ENCODE assay signal across 11 cellular contexts in genomic region chr20:25041813-25042530, GRCh38. TPM values are rescaled to one million over a fixed set of nuclear protein-coding genes. Genes with fewer than 3 reads are reported as not detected.
A peak's percentile ranks its signal among the peaks of the same experiment; 100 is the strongest.
DNase-seq lines count a peak whose midpoint lies in the region; ATAC-seq and TF ChIP-seq lines count a peak whose summit lies in the region.
"Had no signal": no experiment of that assay in that cellular context is flagged by ENCODE, and none has a peak within 500 bp of the region (broad histone marks: within the 10 kb centered on the region; RNA-seq: fewer than 3 reads in every experiment).

No MANE protein-coding gene starts in this region.

- no peak for TF ChIP-seq CTCF in HL-60 (IDR thresholded peaks at IDR 0.05; ENCODE audit: insufficient read depth, low read length)
- TF ChIP-seq CTCF in stomach (IDR thresholded peaks at IDR 0.05): no peak

- WGBS in stomach, 5 donors: 85 to 91% (median 91%) methylated on average over 15 to 21 of the region's 21 CpGs

- peak overlapping the region; percentile 92 for H3K27ac Mint-ChIP-seq in activated naive CD8-positive, alpha-beta T cell treated with anti-CD3 and anti-CD28 coated beads, Interleukin-2, amount 10 ng/mL, durations not matched to agents 7 days and 5 days

- no peaks in the 10 kb centered on the region for H3K27me3 Mint-ChIP-seq in activated naive CD8-positive, alpha-beta T cell treated with anti-CD3 and anti-CD28 coated beads, Interleukin-2, amount 10 ng/mL, durations not matched to agents 7 days and 5 days

- H3K9me3 ChIP-seq in stomach: no peaks in the 10 kb centered on the region

- no peak overlapping the region for H3K4me3 Mint-ChIP-seq in activated naive CD8-positive, alpha-beta T cell treated with anti-CD3 and anti-CD28 coated beads, Interleukin-2, amount 10 ng/mL, durations not matched to agents 7 days and 5 days

- H3K4me1 Mint-ChIP-seq in activated naive CD8-positive, alpha-beta T cell treated with anti-CD3 and anti-CD28 coated beads, Interleukin-2, amount 10 ng/mL, durations not matched to agents 7 days and 5 days: peaks cover 28% of the 10 kb centered on the region

- POLR2A ChIA-PET in activated naive CD8-positive, alpha-beta T cell treated with anti-CD3 and anti-CD28 coated beads, Interleukin-2, amount 10 ng/mL, durations not matched to agents 7 days and 5 days (lab: Charles Lee): interaction anchor here (0.7 kb wide), 1 partner anchor 16 kb away, joined by 3 read pairs; the partner anchor contains the start of gene ACSS1

- H3K27ac ChIP-seq in HL-60 (replicated peaks): peak overlapping the region; percentile 76; the same call in 1 of the 2 replicates
- peak overlapping the region; percentile 88 for H3K27ac ChIP-seq in layer of hippocampus (ENCODE audit: low read depth, low read length)
- H3K27ac ChIP-seq in stomach: peak overlapping the region; percentile 45 to 86 (median 68)

- H3K9me3 Mint-ChIP-seq in activated naive CD8-positive, alpha-beta T cell treated with anti-CD3 and anti-CD28 coated beads, Interleukin-2, amount 10 ng/mL, durations not matched to agents 7 days and 5 days: no peaks in the 10 kb centered on the region

- intact Hi-C loops in stomach (cut with DNase I; ENCODE audit: low total_unique reads): no loop called here

- no peak for ATAC-seq in activated naive CD8-positive, alpha-beta T cell treated with anti-CD3 and anti-CD28 coated beads, Interleukin-2, amount 10 ng/mL, durations not matched to agents 7 days and 5 days (ENCODE audit: low read depth)
- ATAC-seq in activated CD4-positive, CD25-positive, alpha-beta regulatory T cell treated with anti-CD3 and anti-CD28 coated beads, Interleukin-2, amount 50 U/mL, for 24 hours: no peak
- ATAC-seq in HG03280 (IDR thresholded peaks at IDR 0.05; ENCODE audit: unreplicated experiment) (no peak), GM21423 (IDR thresholded peaks at IDR 0.05; ENCODE audit: unreplicated experiment) (no peak)

- no peak for TF ChIP-seq POLR2A in stomach (IDR thresholded peaks at IDR 0.05)

- no peaks in the 10 kb centered on the region for H3K27me3 ChIP-seq in HL-60 (ENCODE audit: insufficient read depth, poor library complexity, severe bottlenecking)
- H3K27me3 ChIP-seq in layer of hippocampus (ENCODE audit: control insufficient read depth, insufficient read depth, low read length): no peaks in the 10 kb centered on the region
- no peaks in the 10 kb centered on the region for H3K27me3 ChIP-seq in stomach

- H3K36me3 Mint-ChIP-seq in activated naive CD8-positive, alpha-beta T cell treated with anti-CD3 and anti-CD28 coated beads, Interleukin-2, amount 10 ng/mL, durations not matched to agents 7 days and 5 days: peaks cover 2% of the 10 kb centered on the region

- peaks cover 83 to 100% (median 96%) of the 10 kb centered on the region in 4 donors for H3K4me1 ChIP-seq in stomach

- TF ChIP-seq EP300 in stomach (IDR thresholded peaks at IDR 0.05): no peak

- H3K4me3 ChIP-seq in HL-60 (replicated peaks; ENCODE audit: insufficient read depth, low read length) (no peak overlapping the region), stomach (no peak overlapping the region)

- H3K36me3 ChIP-seq in stomach: peaks cover 8 to 24% (median 18%) of the 10 kb centered on the region in 4 donors

- no peak for DNase-seq in HL-60 (ENCODE audit: low read depth in 1 of 2, low spot score in 1 of 2)
- DNase-seq in activated naive CD8-positive, alpha-beta T cell treated with anti-CD3 and anti-CD28 coated beads, Interleukin-2, amount 10 ng/mL, durations not matched to agents 7 days and 5 days: no peak
- no peak for DNase-seq in stomach
- no peak for DNase-seq in NCI-H345 (lab: John Stamatoyannopoulos, UW)
- DNase-seq: Calu3, NCI-H1436 had no signal

RNA-seq across cellular contexts. Expression of gene ACSS1, which starts 16.0 kb away (rescaled TPM):
- total RNA-seq in activated naive CD8-positive, alpha-beta T cell treated with anti-CD3 and anti-CD28 coated beads, Interleukin-2, amount 10 ng/mL, durations not matched to agents 7 days and 5 days: 10 to 100 TPM; 53.3 to 55.8 TPM
- total RNA-seq in stomach: 100 to 1,000 TPM in 1 of 5 donors, 10 to 100 TPM in 3, 1 to 10 TPM in 1; 7.0 to 135 (median 35.6) TPM
- polyA plus RNA-seq in stomach: 10 to 100 TPM; 35.3 to 37.7 (median 35.9) TPM

RNA-seq across cellular contexts. Expression of gene VSX1, which starts 40.0 kb away (rescaled TPM):
- total RNA-seq in activated naive CD8-positive, alpha-beta T cell treated with anti-CD3 and anti-CD28 coated beads, Interleukin-2, amount 10 ng/mL, durations not matched to agents 7 days and 5 days: not detected
- total RNA-seq in stomach: not detected
- polyA plus RNA-seq in stomach: under 1 TPM in 1 of 3 donors, not detected in 2; 0.05 TPM
- total RNA-seq: activated CD8-positive, alpha-beta memory T cell treated with anti-CD3 and anti-CD28 coated beads for 36 hours; Calu3 had no signal

RNA-seq across cellular contexts. Expression of gene APMAP, which starts 49.4 kb away (rescaled TPM):
- 10 to 100 TPM; 60.7 to 64.6 TPM for total RNA-seq in activated naive CD8-positive, alpha-beta T cell treated with anti-CD3 and anti-CD28 coated beads, Interleukin-2, amount 10 ng/mL, durations not matched to agents 7 days and 5 days
- total RNA-seq in stomach: 10 to 100 TPM; 12.3 to 55.6 (median 39.3) TPM
- 10 to 100 TPM; 14.4 to 29.5 (median 24.8) TPM for polyA plus RNA-seq in stomach
